1 cellular context compared by ENCODE assay signal in the genomic region with DNA sequence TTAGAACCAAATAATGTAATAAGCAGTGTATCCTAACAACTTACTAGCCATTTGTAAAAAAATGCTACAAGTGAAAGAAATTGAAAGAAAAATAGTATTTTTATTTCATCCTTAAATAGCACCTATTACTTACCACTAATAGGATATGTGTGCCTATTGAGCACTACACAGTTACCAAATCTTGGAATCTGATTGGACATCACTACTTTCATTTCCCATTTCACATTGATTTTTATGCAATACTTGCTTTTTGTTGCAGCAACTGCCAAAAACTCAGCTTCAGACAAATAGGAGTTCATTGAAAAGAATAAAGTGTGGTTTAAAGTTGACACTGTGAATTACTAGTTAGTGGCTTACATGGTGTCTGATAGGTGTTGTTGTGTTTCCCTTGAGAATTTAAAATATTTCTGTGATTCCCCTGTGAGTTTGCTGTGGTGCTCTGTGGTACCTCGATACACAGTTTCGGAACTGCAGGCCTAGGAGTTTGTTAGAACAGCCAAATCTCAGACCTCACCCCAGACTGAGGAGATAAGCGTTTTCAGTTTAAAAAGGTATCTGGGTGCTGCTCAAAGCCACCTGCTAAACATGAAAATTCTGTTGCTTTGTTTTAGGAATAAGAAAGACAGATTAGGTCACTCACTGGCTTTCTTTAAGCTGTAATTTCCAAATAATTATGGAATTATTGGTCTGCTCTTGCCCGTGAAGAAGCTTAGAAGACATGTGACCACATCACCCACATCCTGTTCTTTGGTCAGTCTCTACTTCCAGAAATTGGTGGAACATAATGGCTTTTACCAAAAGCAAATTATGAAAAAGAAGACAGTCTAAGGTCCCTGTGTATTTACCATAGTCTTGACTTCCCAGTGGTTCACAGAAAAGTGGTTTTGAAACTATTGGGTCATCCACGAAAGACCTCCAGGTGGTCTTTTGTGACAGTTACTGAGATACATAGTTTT.
TF ChIP-seq lines count a peak whose summit lies in the region.

No MANE protein-coding gene starts in this region.

TF ChIP-seq in GM12878, 131 proteins besides CTCF, POLR2A, EP300 and RAD21 (continued from another document and continues in another):
- TF ChIP-seq NFIC (IDR thresholded peaks at IDR 0.05; ENCODE audit: low read depth, low read length) (peak; percentile 48; the same call in 1 of the 2 replicates), HCFC1 (IDR thresholded peaks at IDR 0.05; ENCODE audit: low read length) (no peak), TBL1XR1 (IDR thresholded peaks at IDR 0.05; ENCODE audit: low read depth, low read length) (no peak), TCF3 (IDR thresholded peaks at IDR 0.05; ENCODE audit: borderline replicate concordance, insufficient read depth, low read depth, low read length) (no peak), SPI1 (IDR thresholded peaks at IDR 0.05; ENCODE audit: borderline replicate concordance, insufficient read depth, low read depth, low read length) (no peak; the same call in 1 of the 2 replicates), RUNX3 (IDR thresholded peaks at IDR 0.05; ENCODE audit: low read length) (peak; percentile 78), ATF7 (IDR thresholded peaks at IDR 0.05; ENCODE audit: low read depth) (peak; percentile 38), SMARCA5 (IDR thresholded peaks at IDR 0.05) (no peak), TAF1 (IDR thresholded peaks at IDR 0.05; ENCODE audit: borderline replicate concordance, low read depth, low read length) (no peak), GABPA (IDR thresholded peaks at IDR 0.05; ENCODE audit: low read depth) (no peak), POLR2AphosphoS2 (IDR thresholded peaks at IDR 0.05; ENCODE audit: low read depth, low read length) (no peak), SIN3A (IDR thresholded peaks at IDR 0.05; ENCODE audit: low read depth, low read length) (no peak), EED (IDR thresholded peaks at IDR 0.05; ENCODE audit: low read depth) (no peak), ZNF384 (IDR thresholded peaks at IDR 0.05; ENCODE audit: borderline replicate concordance, low read depth, low read length) (no peak), STAT3 (IDR thresholded peaks at IDR 0.05; ENCODE audit: low read depth, low read length) (no peak), EZH2 (IDR thresholded peaks at IDR 0.05; ENCODE audit: borderline replicate concordance, control insufficient read depth, low read depth, low read length) (no peak), SP1 (IDR thresholded peaks at IDR 0.05; ENCODE audit: low read depth, low read length) (no peak), POLR2AphosphoS5 (IDR thresholded peaks at IDR 0.05; ENCODE audit: low read length) (no peak), MYC (IDR thresholded peaks at IDR 0.05; ENCODE audit: insufficient read depth, insufficient read length, insufficient replicate concordance, low read length, severe bottlenecking) (no peak), ZNF217 (IDR thresholded peaks at IDR 0.05) (no peak), HDAC2 (IDR thresholded peaks at IDR 0.05) (no peak), MXI1 (IDR thresholded peaks at IDR 0.05; ENCODE audit: low read depth, low read length) (no peak), ETV6 (conservative IDR thresholded peaks at IDR 0.05 in 1 of 2, IDR thresholded peaks at IDR 0.05 in 1 of 2; ENCODE audit: borderline replicate concordance in 1 of 2, low read depth in 1 of 2) (no peak), ZSCAN29 (IDR thresholded peaks at IDR 0.05) (no peak), TCF12 (IDR thresholded peaks at IDR 0.05; ENCODE audit: low read depth, low read length) (no peak), MYB (IDR thresholded peaks at IDR 0.05; ENCODE audit: borderline replicate concordance, low read depth, low read length) (no peak), YY1 (IDR thresholded peaks at IDR 0.05; ENCODE audit: low read depth, low read length) (no peak), SREBF2 (IDR thresholded peaks at IDR 0.05; ENCODE audit: low read length) (no peak), NFXL1 (IDR thresholded peaks at IDR 0.05; ENCODE audit: borderline replicate concordance) (no peak), RB1 (IDR thresholded peaks at IDR 0.05; ENCODE audit: borderline replicate concordance) (no peak), BHLHE40 (IDR thresholded peaks at IDR 0.05; ENCODE audit: borderline replicate concordance in 1 of 2, low read depth in 2 of 2, low read length in 1 of 2) (0 out of 4 replicates have a peak, but pooled peaks of 1 of the 2 experiments have one; percentile 4), RBBP5 (conservative IDR thresholded peaks at IDR 0.05) (no peak)
- TF ChIP-seq, protein P1, sequence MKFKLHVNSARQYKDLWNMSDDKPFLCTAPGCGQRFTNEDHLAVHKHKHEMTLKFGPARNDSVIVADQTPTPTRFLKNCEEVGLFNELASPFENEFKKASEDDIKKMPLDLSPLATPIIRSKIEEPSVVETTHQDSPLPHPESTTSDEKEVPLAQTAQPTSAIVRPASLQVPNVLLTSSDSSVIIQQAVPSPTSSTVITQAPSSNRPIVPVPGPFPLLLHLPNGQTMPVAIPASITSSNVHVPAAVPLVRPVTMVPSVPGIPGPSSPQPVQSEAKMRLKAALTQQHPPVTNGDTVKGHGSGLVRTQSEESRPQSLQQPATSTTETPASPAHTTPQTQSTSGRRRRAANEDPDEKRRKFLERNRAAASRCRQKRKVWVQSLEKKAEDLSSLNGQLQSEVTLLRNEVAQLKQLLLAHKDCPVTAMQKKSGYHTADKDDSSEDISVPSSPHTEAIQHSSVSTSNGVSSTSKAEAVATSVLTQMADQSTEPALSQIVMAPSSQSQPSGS (IDR thresholded peaks at IDR 0.05; ENCODE audit: low read length): no peak
- TF ChIP-seq, protein P2, sequence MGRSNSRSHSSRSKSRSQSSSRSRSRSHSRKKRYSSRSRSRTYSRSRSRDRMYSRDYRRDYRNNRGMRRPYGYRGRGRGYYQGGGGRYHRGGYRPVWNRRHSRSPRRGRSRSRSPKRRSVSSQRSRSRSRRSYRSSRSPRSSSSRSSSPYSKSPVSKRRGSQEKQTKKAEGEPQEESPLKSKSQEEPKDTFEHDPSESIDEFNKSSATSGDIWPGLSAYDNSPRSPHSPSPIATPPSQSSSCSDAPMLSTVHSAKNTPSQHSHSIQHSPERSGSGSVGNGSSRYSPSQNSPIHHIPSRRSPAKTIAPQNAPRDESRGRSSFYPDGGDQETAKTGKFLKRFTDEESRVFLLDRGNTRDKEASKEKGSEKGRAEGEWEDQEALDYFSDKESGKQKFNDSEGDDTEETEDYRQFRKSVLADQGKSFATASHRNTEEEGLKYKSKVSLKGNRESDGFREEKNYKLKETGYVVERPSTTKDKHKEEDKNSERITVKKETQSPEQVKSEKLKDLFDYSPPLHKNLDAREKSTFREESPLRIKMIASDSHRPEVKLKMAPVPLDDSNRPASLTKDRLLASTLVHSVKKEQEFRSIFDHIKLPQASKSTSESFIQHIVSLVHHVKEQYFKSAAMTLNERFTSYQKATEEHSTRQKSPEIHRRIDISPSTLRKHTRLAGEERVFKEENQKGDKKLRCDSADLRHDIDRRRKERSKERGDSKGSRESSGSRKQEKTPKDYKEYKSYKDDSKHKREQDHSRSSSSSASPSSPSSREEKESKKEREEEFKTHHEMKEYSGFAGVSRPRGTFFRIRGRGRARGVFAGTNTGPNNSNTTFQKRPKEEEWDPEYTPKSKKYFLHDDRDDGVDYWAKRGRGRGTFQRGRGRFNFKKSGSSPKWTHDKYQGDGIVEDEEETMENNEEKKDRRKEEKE (IDR thresholded peaks at IDR 0.05): no peak
- TF ChIP-seq, protein P3, sequence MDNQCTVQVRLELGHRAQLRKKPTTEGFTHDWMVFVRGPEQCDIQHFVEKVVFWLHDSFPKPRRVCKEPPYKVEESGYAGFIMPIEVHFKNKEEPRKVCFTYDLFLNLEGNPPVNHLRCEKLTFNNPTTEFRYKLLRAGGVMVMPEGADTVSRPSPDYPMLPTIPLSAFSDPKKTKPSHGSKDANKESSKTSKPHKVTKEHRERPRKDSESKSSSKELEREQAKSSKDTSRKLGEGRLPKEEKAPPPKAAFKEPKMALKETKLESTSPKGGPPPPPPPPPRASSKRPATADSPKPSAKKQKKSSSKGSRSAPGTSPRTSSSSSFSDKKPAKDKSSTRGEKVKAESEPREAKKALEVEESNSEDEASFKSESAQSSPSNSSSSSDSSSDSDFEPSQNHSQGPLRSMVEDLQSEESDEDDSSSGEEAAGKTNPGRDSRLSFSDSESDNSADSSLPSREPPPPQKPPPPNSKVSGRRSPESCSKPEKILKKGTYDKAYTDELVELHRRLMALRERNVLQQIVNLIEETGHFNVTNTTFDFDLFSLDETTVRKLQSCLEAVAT (IDR thresholded peaks at IDR 0.05): 0 out of 2 replicates have a peak, but pooled peaks have one; percentile 36
- TF ChIP-seq, protein P4, sequence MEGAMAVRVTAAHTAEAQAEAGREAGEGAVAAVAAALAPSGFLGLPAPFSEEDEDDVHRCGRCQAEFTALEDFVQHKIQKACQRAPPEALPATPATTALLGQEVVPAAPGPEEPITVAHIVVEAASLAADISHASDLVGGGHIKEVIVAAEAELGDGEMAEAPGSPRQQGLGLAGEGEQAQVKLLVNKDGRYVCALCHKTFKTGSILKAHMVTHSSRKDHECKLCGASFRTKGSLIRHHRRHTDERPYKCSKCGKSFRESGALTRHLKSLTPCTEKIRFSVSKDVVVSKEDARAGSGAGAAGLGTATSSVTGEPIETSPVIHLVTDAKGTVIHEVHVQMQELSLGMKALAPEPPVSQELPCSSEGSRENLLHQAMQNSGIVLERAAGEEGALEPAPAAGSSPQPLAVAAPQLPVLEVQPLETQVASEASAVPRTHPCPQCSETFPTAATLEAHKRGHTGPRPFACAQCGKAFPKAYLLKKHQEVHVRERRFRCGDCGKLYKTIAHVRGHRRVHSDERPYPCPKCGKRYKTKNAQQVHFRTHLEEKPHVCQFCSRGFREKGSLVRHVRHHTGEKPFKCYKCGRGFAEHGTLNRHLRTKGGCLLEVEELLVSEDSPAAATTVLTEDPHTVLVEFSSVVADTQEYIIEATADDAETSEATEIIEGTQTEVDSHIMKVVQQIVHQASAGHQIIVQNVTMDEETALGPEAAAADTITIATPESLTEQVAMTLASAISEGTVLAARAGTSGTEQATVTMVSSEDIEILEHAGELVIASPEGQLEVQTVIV (IDR thresholded peaks at IDR 0.05; ENCODE audit: borderline replicate concordance, partially characterized antibody): no peak
- TF ChIP-seq, protein P5, sequence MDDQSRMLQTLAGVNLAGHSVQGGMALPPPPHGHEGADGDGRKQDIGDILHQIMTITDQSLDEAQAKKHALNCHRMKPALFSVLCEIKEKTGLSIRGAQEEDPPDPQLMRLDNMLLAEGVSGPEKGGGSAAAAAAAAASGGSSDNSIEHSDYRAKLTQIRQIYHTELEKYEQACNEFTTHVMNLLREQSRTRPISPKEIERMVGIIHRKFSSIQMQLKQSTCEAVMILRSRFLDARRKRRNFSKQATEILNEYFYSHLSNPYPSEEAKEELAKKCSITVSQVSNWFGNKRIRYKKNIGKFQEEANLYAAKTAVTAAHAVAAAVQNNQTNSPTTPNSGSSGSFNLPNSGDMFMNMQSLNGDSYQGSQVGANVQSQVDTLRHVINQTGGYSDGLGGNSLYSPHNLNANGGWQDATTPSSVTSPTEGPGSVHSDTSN (IDR thresholded peaks at IDR 0.05; ENCODE audit: insufficient replicate concordance, low read depth, low read length): no peak
- TF ChIP-seq, protein P6, sequence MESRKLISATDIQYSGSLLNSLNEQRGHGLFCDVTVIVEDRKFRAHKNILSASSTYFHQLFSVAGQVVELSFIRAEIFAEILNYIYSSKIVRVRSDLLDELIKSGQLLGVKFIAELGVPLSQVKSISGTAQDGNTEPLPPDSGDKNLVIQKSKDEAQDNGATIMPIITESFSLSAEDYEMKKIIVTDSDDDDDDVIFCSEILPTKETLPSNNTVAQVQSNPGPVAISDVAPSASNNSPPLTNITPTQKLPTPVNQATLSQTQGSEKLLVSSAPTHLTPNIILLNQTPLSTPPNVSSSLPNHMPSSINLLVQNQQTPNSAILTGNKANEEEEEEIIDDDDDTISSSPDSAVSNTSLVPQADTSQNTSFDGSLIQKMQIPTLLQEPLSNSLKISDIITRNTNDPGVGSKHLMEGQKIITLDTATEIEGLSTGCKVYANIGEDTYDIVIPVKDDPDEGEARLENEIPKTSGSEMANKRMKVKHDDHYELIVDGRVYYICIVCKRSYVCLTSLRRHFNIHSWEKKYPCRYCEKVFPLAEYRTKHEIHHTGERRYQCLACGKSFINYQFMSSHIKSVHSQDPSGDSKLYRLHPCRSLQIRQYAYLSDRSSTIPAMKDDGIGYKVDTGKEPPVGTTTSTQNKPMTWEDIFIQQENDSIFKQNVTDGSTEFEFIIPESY (IDR thresholded peaks at IDR 0.05): no peak
- TF ChIP-seq, protein P7, sequence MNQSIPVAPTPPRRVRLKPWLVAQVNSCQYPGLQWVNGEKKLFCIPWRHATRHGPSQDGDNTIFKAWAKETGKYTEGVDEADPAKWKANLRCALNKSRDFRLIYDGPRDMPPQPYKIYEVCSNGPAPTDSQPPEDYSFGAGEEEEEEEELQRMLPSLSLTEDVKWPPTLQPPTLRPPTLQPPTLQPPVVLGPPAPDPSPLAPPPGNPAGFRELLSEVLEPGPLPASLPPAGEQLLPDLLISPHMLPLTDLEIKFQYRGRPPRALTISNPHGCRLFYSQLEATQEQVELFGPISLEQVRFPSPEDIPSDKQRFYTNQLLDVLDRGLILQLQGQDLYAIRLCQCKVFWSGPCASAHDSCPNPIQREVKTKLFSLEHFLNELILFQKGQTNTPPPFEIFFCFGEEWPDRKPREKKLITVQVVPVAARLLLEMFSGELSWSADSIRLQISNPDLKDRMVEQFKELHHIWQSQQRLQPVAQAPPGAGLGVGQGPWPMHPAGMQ (IDR thresholded peaks at IDR 0.05; ENCODE audit: borderline replicate concordance): no peak
- TF ChIP-seq, protein P8, sequence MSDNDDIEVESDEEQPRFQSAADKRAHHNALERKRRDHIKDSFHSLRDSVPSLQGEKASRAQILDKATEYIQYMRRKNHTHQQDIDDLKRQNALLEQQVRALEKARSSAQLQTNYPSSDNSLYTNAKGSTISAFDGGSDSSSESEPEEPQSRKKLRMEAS (IDR thresholded peaks at IDR 0.05; ENCODE audit: low read depth, low read length): no peak
- TF ChIP-seq, protein P9, sequence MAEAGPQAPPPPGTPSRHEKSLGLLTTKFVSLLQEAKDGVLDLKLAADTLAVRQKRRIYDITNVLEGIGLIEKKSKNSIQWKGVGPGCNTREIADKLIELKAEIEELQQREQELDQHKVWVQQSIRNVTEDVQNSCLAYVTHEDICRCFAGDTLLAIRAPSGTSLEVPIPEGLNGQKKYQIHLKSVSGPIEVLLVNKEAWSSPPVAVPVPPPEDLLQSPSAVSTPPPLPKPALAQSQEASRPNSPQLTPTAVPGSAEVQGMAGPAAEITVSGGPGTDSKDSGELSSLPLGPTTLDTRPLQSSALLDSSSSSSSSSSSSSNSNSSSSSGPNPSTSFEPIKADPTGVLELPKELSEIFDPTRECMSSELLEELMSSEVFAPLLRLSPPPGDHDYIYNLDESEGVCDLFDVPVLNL (IDR thresholded peaks at IDR 0.05; ENCODE audit: low read depth, low read length): no peak
- TF ChIP-seq, protein P10, sequence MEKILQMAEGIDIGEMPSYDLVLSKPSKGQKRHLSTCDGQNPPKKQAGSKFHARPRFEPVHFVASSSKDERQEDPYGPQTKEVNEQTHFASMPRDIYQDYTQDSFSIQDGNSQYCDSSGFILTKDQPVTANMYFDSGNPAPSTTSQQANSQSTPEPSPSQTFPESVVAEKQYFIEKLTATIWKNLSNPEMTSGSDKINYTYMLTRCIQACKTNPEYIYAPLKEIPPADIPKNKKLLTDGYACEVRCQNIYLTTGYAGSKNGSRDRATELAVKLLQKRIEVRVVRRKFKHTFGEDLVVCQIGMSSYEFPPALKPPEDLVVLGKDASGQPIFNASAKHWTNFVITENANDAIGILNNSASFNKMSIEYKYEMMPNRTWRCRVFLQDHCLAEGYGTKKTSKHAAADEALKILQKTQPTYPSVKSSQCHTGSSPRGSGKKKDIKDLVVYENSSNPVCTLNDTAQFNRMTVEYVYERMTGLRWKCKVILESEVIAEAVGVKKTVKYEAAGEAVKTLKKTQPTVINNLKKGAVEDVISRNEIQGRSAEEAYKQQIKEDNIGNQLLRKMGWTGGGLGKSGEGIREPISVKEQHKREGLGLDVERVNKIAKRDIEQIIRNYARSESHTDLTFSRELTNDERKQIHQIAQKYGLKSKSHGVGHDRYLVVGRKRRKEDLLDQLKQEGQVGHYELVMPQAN (conservative IDR thresholded peaks at IDR 0.05): no peak
